Comparison of ENCODE assay signal across 14 cellular contexts in the genomic region with DNA sequence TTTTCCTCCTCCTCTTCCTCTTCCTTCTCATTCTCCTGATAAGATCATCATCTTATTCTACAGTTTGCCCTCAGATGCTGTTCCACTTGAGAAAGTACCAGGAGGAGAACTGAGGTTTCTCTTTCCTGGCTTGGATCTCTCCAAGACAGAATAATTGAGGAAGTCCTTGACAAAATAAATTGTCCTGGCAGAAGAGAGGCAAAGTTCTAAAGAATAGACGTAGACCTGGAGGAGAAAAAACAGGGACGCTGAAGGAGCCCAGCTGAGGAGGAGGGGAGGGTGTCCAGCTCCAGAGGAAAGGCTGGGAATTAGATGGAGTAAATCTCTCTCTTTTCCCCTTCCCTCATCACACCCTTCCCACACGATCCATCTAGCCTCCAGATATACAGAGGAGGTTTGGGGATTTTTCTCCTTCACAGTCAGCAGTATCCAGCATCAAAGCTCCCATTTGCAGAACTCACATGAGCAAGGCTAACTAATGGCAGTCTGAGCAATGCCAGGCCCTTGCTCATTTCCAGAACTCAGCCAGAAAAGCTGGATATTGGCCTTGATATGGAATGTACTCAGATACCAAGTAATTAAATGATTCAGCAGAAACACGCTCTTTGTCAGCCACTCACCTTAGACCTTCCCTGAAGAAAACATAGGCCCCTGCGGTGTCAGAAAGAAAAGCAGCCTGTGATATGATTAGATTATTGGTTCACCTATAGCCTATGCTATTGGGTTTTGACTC. TPM values are rescaled to one million over a fixed set of nuclear protein-coding genes. Genes with fewer than 3 reads are reported as not detected.
DNase-seq lines count a peak whose midpoint lies in the region; ATAC-seq and TF ChIP-seq lines count a peak whose summit lies in the region.
"Had no signal": no experiment of that assay in that cellular context is flagged by ENCODE, and none has a peak within 500 bp of the region (broad histone marks: within the 10 kb centered on the region; RNA-seq: fewer than 3 reads in every experiment).

No MANE protein-coding gene starts in this region.

- H3K4me3 ChIP-seq in HUES48 (ENCODE audit: low read depth, low read length) (0 out of 2 replicates have a peak overlapping the region, but pooled peaks have one; percentile 3), astrocyte of the cerebellum (ENCODE audit: low read depth, low read length) (no peak overlapping the region), gastroesophageal sphincter (no peak overlapping the region), tibial artery (no peak overlapping the region), brain microvascular endothelial cell (ENCODE audit: low read depth, low read length) (no peak overlapping the region)
- H3K4me3 ChIP-seq: psoas muscle had no signal

- H3K27ac ChIP-seq in HUES48 (ENCODE audit: low read depth, low read length) (no peak overlapping the region), gastroesophageal sphincter (peak overlapping the region; percentile 8 to 65 (median 45)), tibial artery (peak overlapping the region; percentile 43 to 53), brain microvascular endothelial cell (no peak overlapping the region)
- H3K27ac ChIP-seq: psoas muscle had no signal

- no peak for ATAC-seq in gastroesophageal sphincter
- ATAC-seq: activated T-cell treated with anti-CD3 and anti-CD28 coated beads, Interleukin-2, amount 50 U/mL, for 4 hours; psoas muscle had no signal

- peaks cover 26% of the 10 kb centered on the region for H3K27me3 ChIP-seq in HUES48 (ENCODE audit: control insufficient read depth, insufficient read depth, low read length)
- H3K27me3 ChIP-seq in gastroesophageal sphincter = no peaks in the 10 kb centered on the region
- no peaks in the 10 kb centered on the region for H3K27me3 ChIP-seq in tibial artery
- H3K27me3 ChIP-seq in brain microvascular endothelial cell (replicated peaks) = no peaks in the 10 kb centered on the region

- in situ Hi-C loops in astrocyte of the cerebellum (cut with HindIII; ENCODE audit: low sequenced_read_pairs) (no loop called here), brain microvascular endothelial cell (cut with HindIII; ENCODE audit: low pct_ligation_motif_present, low sequenced_read_pairs) (no loop called here)

- TF ChIP-seq CTCF in astrocyte of the cerebellum (IDR thresholded peaks at IDR 0.05; ENCODE audit: low read depth, low read length, missing control alignments) (no peak), gastroesophageal sphincter (IDR thresholded peaks at IDR 0.05) (no peak), tibial artery (IDR thresholded peaks at IDR 0.05) (no peak), brain microvascular endothelial cell (IDR thresholded peaks at IDR 0.05; ENCODE audit: low read depth, low read length, missing control alignments) (no peak)

- peak overlapping the region; percentile 34; the same call in 1 of the 2 replicates for H3K9ac ChIP-seq in HUES48 (ENCODE audit: low read depth, low read length)

- DNase-seq in astrocyte of the cerebellum (ENCODE audit: low read depth) = peak; percentile 24
- no peak for DNase-seq in tibial artery
- no peak for DNase-seq in activated CD4-positive, alpha-beta T cell treated with anti-CD3 and anti-CD28 coated beads for 48 hours
- DNase-seq in stimulated activated CD4-positive, alpha-beta T cell treated with anti-CD3 and anti-CD28 coated beads, Interleukin-4, amount 100 ng/mL, for 24 hours = no peak
- DNase-seq in brain microvascular endothelial cell = no peak
- DNase-seq: activated CD4-positive, CD25-positive, alpha-beta regulatory T cell treated with anti-CD3 and anti-CD28 coated beads, Interleukin-2, amount 50 U/mL, for 72 hours; activated T-cell treated with anti-CD3 and anti-CD28 coated beads, Interleukin-2, amount 50 U/mL, for 4 hours; amniotic stem cell; endodermal cell; NCI-H1092; NCI-H82; psoas muscle had no signal

- TF ChIP-seq EP300 in gastroesophageal sphincter (IDR thresholded peaks at IDR 0.05) = no peak

- WGBS in gastroesophageal sphincter (ENCODE audit: low coverage in 1 of 2), 2 donors = 23 to 67% methylated on average over 3 to 5 of the region's 5 CpGs

- intact Hi-C loops in tibial artery (cut with DNase I; ENCODE audit: low total_unique reads) = loop anchor here (10.0 kb wide), 2 partner anchors 154 to 304 kb away; a partner anchor contains a TSS

- H3K9me3 ChIP-seq in HUES48 (ENCODE audit: control insufficient read depth, insufficient read depth, low read length) = no peaks in the 10 kb centered on the region
- H3K9me3 ChIP-seq in gastroesophageal sphincter = no peaks in the 10 kb centered on the region
- no peaks in the 10 kb centered on the region for H3K9me3 ChIP-seq in tibial artery
- H3K9me3 ChIP-seq: psoas muscle had no signal

- H3K4me1 ChIP-seq in HUES48 (ENCODE audit: control insufficient read depth, insufficient read depth, low read length) (peaks cover 59% of the 10 kb centered on the region), gastroesophageal sphincter (peaks cover 0 to 45% (median 2%) of the 10 kb centered on the region in 3 donors), tibial artery (peaks cover 0 to 68% (median 44%) of the 10 kb centered on the region in 4 donors)

- no peaks in the 10 kb centered on the region for H3K36me3 ChIP-seq in HUES48 (ENCODE audit: control insufficient read depth, insufficient read depth, low read length)
- H3K36me3 ChIP-seq in gastroesophageal sphincter = no peaks in the 10 kb centered on the region
- no peaks in the 10 kb centered on the region for H3K36me3 ChIP-seq in tibial artery
- H3K36me3 ChIP-seq in brain microvascular endothelial cell (replicated peaks) = no peaks in the 10 kb centered on the region

- TF ChIP-seq POLR2A in gastroesophageal sphincter (IDR thresholded peaks at IDR 0.05) = no peak

RNA-seq across cellular contexts. Expression of a gene that starts 5.1 kb away (rescaled TPM):
- 100 to 1,000 TPM; 135 to 175 (median 149) TPM for total RNA-seq in gastroesophageal sphincter

Comparison
In these comparisons a context has a peak if more than half of its experiments do, and no peak if none do; other contexts are left out.
1. H3K27ac ChIP-seq: peak in gastroesophageal sphincter (4 of 4) and tibial artery (2 of 2); none in HUES48 (single experiment) and brain microvascular endothelial cell (single experiment).